ENCODE assay signal across 33 cellular contexts in genomic region chr12:55806982-55807381, GRCh38. TPM values are rescaled to one million over a fixed set of nuclear protein-coding genes. Genes with fewer than 3 reads are reported as not detected.
"Had no signal": no experiment of that assay in that cellular context is flagged by ENCODE, and none has a peak within 500 bp of the region (broad histone marks: within the 10 kb centered on the region; RNA-seq: fewer than 3 reads in every experiment).

No MANE protein-coding gene starts in this region.

- H3K27me3 Mint-ChIP-seq: activated B cell treated with CpG ODN at 0.5 μM for 24 hours; activated CD8-positive, alpha-beta T cell treated with anti-CD3 and anti-CD28 coated beads for 36 hours; activated naive CD8-positive, alpha-beta T cell; activated T-helper 17 cell treated with anti-CD3 and anti-CD28 coated beads, Interleukin-2, amount 50 U/mL, for 72 hours; central memory CD8-positive, alpha-beta T cell; dendritic cell treated with granulocyte-macrophage colony-stimulating factor and Interleukin-4, amounts not matched to agents 40 ng/mL and 50 ng/mL, for 4 days had no signal

- H3K27ac Mint-ChIP-seq: activated B cell treated with CpG ODN at 0.5 μM for 24 hours; activated CD8-positive, alpha-beta T cell treated with anti-CD3 and anti-CD28 coated beads for 36 hours; activated naive CD8-positive, alpha-beta T cell; activated T-helper 17 cell treated with anti-CD3 and anti-CD28 coated beads, Interleukin-2, amount 50 U/mL, for 72 hours; dendritic cell treated with granulocyte-macrophage colony-stimulating factor and Interleukin-4, amounts not matched to agents 40 ng/mL and 50 ng/mL, for 4 days; endodermal cell; T-helper 1 cell treated with Interleukin-12 subunit alpha and Interleukin-12 subunit beta and Interleukin-4 antibody, amounts not matched to agents 30 μg/mL and 1 μg/mL, for 36 hours; T-helper 2 cell treated with Interferon-gamma antibody and Interleukin-4, amounts not matched to agents 5 μg/mL and 100 μg/mL, for 36 hours had no signal

- H3K4me3 ChIP-seq: coronary artery, dorsolateral prefrontal cortex had no signal

- H3K27ac ChIP-seq: brain microvascular endothelial cell, coronary artery, dorsolateral prefrontal cortex, WERI-Rb-1 had no signal

- H3K4me3 Mint-ChIP-seq: activated B cell treated with CpG ODN at 0.5 μM for 24 hours; activated CD8-positive, alpha-beta T cell treated with anti-CD3 and anti-CD28 coated beads for 36 hours; activated naive CD8-positive, alpha-beta T cell; activated T-cell treated with anti-CD3 and anti-CD28 coated beads, Interleukin-2, amount 50 U/mL, for 4 hours; activated T-helper 17 cell treated with anti-CD3 and anti-CD28 coated beads, Interleukin-2, amount 50 U/mL, for 72 hours; central memory CD8-positive, alpha-beta T cell; dendritic cell treated with granulocyte-macrophage colony-stimulating factor and Interleukin-4, amounts not matched to agents 40 ng/mL and 50 ng/mL, for 4 days; endodermal cell; T-helper 1 cell treated with Interleukin-12 subunit alpha and Interleukin-12 subunit beta and Interleukin-4 antibody, amounts not matched to agents 30 μg/mL and 1 μg/mL, for 36 hours; T-helper 2 cell treated with Interferon-gamma antibody and Interleukin-4, amounts not matched to agents 5 μg/mL and 100 μg/mL, for 36 hours had no signal

- H3K36me3 Mint-ChIP-seq: activated naive CD8-positive, alpha-beta T cell had no signal

- ATAC-seq: activated CD4-positive, CD25-positive, alpha-beta regulatory T cell treated with anti-CD3 and anti-CD28 coated beads, Interleukin-2, amount 50 U/mL, for 24 hours; activated CD8-positive, alpha-beta T cell treated with anti-CD3 and anti-CD28 coated beads for 36 hours; activated T-cell treated with anti-CD3 and anti-CD28 coated beads, Interleukin-2, amount 50 U/mL, for 4 hours; activated T-helper 17 cell treated with anti-CD3 and anti-CD28 coated beads, Interleukin-2, amount 50 U/mL, for 72 hours; esophagus mucosa had no signal

- DNase-seq: activated B cell treated with CpG ODN at 0.5 μM for 24 hours; activated CD4-positive, alpha-beta T cell treated with anti-CD3 and anti-CD28 coated beads for 48 hours; activated CD4-positive, alpha-beta T cell treated with anti-CD3 and anti-CD28 coated beads, Interleukin-2, amount 50 U/mL, for 1 hour; activated CD4-positive, alpha-beta T cell treated with anti-CD3 and anti-CD28 coated beads, Interleukin-2, amount 50 U/mL, for 48 hours; activated CD8-positive, alpha-beta memory T cell treated with anti-CD3 and anti-CD28 coated beads for 24 hours; activated CD8-positive, alpha-beta T cell treated with anti-CD3 and anti-CD28 coated beads for 36 hours; activated effector memory CD4-positive, alpha-beta T cell treated with Interleukin-2 at 50 U/mL for 16 hours; activated gamma-delta T cell treated with Interleukin-2 at 50 U/mL for 16 hours; activated naive CD4-positive, alpha-beta T cell treated with anti-CD3 and anti-CD28 coated beads, Interleukin-2, amount 50 U/mL, for 16 hours; activated naive CD4-positive, alpha-beta T cell treated with Interleukin-2 at 50 U/mL for 16 hours; activated T-cell treated with anti-CD3 and anti-CD28 coated beads, Interleukin-2, amount 50 U/mL, for 4 hours; amniotic stem cell; anterior cingulate cortex; brain microvascular endothelial cell; dorsolateral prefrontal cortex; effector memory CD4-positive, alpha-beta T cell; endodermal cell; foreskin fibroblast; head of caudate nucleus; T1000; WERI-Rb-1 had no signal

- FAIRE-seq: astrocyte, bronchial epithelial cell, frontal cortex had no signal

- H3K27me3 ChIP-seq: brain microvascular endothelial cell, dorsolateral prefrontal cortex had no signal

RNA-seq across cellular contexts. Expression of gene MMP19, which starts 35.8 kb away (rescaled TPM):
- total RNA-seq: activated CD8-positive, alpha-beta T cell treated with anti-CD3 and anti-CD28 coated beads for 36 hours; activated T-cell treated with anti-CD3 and anti-CD28 coated beads, Interleukin-2, amount 50 U/mL, for 4 hours; activated T-helper 17 cell treated with anti-CD3 and anti-CD28 coated beads, Interleukin-2, amount 50 U/mL, for 72 hours; frontal cortex had no signal
